In the genomic region with DNA sequence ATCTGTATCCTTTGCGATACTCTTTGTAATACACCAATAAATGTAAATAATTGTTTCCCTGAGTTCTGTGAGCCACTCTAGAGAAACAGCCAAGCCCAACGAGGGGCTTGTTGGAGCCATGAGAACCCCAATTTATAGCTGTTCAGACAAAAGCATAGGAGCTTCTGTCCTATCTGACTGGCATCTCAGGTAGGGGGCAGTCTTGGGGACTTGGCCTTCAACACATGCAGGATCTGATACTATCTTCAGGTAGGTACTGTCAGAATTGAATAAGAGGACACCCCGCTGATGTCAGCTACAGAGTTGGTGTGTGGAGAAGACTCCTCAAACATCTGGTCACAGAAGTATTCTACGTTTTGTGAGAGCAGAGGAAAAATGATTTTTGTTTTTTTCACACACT, we compare ENCODE assay signal across 17 cellular contexts. TPM values are rescaled to one million over a fixed set of nuclear protein-coding genes. Genes with fewer than 3 reads are reported as not detected.
A peak's percentile ranks its signal among the peaks of the same experiment; 100 is the strongest.
DNase-seq lines count a peak whose midpoint lies in the region; ATAC-seq, FAIRE-seq and TF ChIP-seq lines count a peak whose summit lies in the region.
"Had no signal": no experiment of that assay in that cellular context is flagged by ENCODE, and none has a peak within 500 bp of the region (broad histone marks: within the 10 kb centered on the region; RNA-seq: fewer than 3 reads in every experiment).

No MANE protein-coding gene starts in this region.

- POLR2A ChIA-PET in OCI-LY7 (lab: Charles Lee): interaction anchor here (0.6 to 1.5 kb wide), 6 partner anchors 9 to 227 kb away, joined by 3 to 5 read pairs (median 3); no protein-coding TSS in a partner anchor

- H3K27ac ChIP-seq in OCI-LY7 (ENCODE audit: low read depth, low read length, poor library complexity, severe bottlenecking) (no peak overlapping the region), mesendoderm (ENCODE audit: low read depth, low read length) (no peak overlapping the region)

- no peak overlapping the region for H3K27ac Mint-ChIP-seq in activated T-cell treated with anti-CD3 and anti-CD28 coated beads, Interleukin-2, amount 50 U/mL, for 72 hours
- H3K27ac Mint-ChIP-seq: B cell; CD4-positive, alpha-beta T cell had no signal

- H3K27me3 Mint-ChIP-seq in activated T-cell treated with anti-CD3 and anti-CD28 coated beads, Interleukin-2, amount 50 U/mL, for 72 hours (ENCODE audit: low read depth): no peaks in the 10 kb centered on the region
- H3K27me3 Mint-ChIP-seq: B cell; CD4-positive, alpha-beta T cell had no signal

- H2BK5ac ChIP-seq in mesendoderm (ENCODE audit: low read length): no peak overlapping the region

- ATAC-seq in activated T-cell treated with anti-CD3 and anti-CD28 coated beads, Interleukin-2, amount 50 U/mL, for 72 hours (replicated peaks in 1 of 2): peak; percentile 24 to 28
- no peak for ATAC-seq in GM18517 (IDR thresholded peaks at IDR 0.05; ENCODE audit: unreplicated experiment)

- no peak overlapping the region for H2AFZ ChIP-seq in OCI-LY7 (ENCODE audit: low read length)

- no peak overlapping the region for H3K18ac ChIP-seq in mesendoderm (ENCODE audit: low read length)

- H4K20me1 ChIP-seq in OCI-LY7 (ENCODE audit: insufficient read depth, low read length): no peaks in the 10 kb centered on the region

- no peaks in the 10 kb centered on the region for H3K4me1 Mint-ChIP-seq in activated T-cell treated with anti-CD3 and anti-CD28 coated beads, Interleukin-2, amount 50 U/mL, for 72 hours (ENCODE audit: low read depth)
- H3K4me1 Mint-ChIP-seq: B cell had no signal

- H3K36me3 ChIP-seq in OCI-LY7 (ENCODE audit: insufficient read depth, low read length): peaks cover 44% of the 10 kb centered on the region
- no peaks in the 10 kb centered on the region for H3K36me3 ChIP-seq in mesendoderm (ENCODE audit: control insufficient read depth, insufficient read depth, low read length)

- no peaks in the 10 kb centered on the region for H3K9me3 Mint-ChIP-seq in activated T-cell treated with anti-CD3 and anti-CD28 coated beads, Interleukin-2, amount 50 U/mL, for 72 hours
- H3K9me3 Mint-ChIP-seq: CD4-positive, alpha-beta T cell had no signal

- H3K27me3 ChIP-seq in mesendoderm (ENCODE audit: insufficient read depth, low read length, poor library complexity): no peaks in the 10 kb centered on the region

- no peak overlapping the region for H4K5ac ChIP-seq in mesendoderm (ENCODE audit: low read length)

- DNase-seq in activated T-cell treated with anti-CD3 and anti-CD28 coated beads, Interleukin-2, amount 50 U/mL, for 72 hours: no peak
- DNase-seq in activated T-cell treated with anti-CD3 and anti-CD28 coated beads, Interleukin-2, amount 50 U/mL, for 48 hours: no peak
- DNase-seq in HTR-8/SVneo (ENCODE audit: insufficient read length, low spot score) (no peak), OCI-LY7 (ENCODE audit: low spot score) (no peak), mesendoderm (peak; percentile 28), head of caudate nucleus (no peak), lower leg skin (ENCODE audit: low spot score in 2 of 2) (no peak)
- DNase-seq: C1 segment of cervical spinal cord; CD4-positive, alpha-beta T cell; DMS79; IMR-90 had no signal

- H3K23ac ChIP-seq in mesendoderm (ENCODE audit: low read length): no peak overlapping the region

- H3K4me2 ChIP-seq in OCI-LY7 (ENCODE audit: low read length) (no peak overlapping the region), mesendoderm (ENCODE audit: low read length) (no peak overlapping the region)

- H3K79me2 ChIP-seq in OCI-LY7 (ENCODE audit: insufficient read depth, low read depth, low read length) (no peaks in the 10 kb centered on the region), mesendoderm (ENCODE audit: control insufficient read depth, insufficient read depth, low read length) (no peaks in the 10 kb centered on the region)

- H3K4me1 ChIP-seq in OCI-LY7 (ENCODE audit: insufficient read depth, low read length, poor library complexity, severe bottlenecking) (no peaks in the 10 kb centered on the region), mesendoderm (ENCODE audit: control insufficient read depth, low read depth, low read length) (no peaks in the 10 kb centered on the region)

- H3K79me1 ChIP-seq in mesendoderm (ENCODE audit: low read length): no peaks in the 10 kb centered on the region

- no TSS peak for BruUV-seq in OCI-LY7 (replicated peaks; lab: Mats Ljungman, UMichigan)

- peaks cover 0 to 2% of the 10 kb centered on the region in 2 donors for H3K36me3 Mint-ChIP-seq in activated T-cell treated with anti-CD3 and anti-CD28 coated beads, Interleukin-2, amount 50 U/mL, for 72 hours (ENCODE audit: insufficient read depth in 2 of 2)

- H3K4me3 ChIP-seq in OCI-LY7 (ENCODE audit: low read depth, low read length, poor library complexity, severe bottlenecking) (no peak overlapping the region), mesendoderm (ENCODE audit: low read length) (no peak overlapping the region), lower leg skin (ENCODE audit: low read depth, poor library complexity, severe bottlenecking) (no peak overlapping the region)

- H3K4ac ChIP-seq in mesendoderm (ENCODE audit: low read depth, low read length): no peak overlapping the region

- no peaks in the 10 kb centered on the region for H3K9me3 ChIP-seq in OCI-LY7 (ENCODE audit: low read length)

- intact Hi-C loops in OCI-LY7 (cut with micrococcal nuclease; ENCODE audit: unreplicated experiment): no loop called here
- intact Hi-C loops in head of caudate nucleus (cut with DNase I): no loop called here
- intact Hi-C loops in lower leg skin (cut with DNase I; ENCODE audit: low total_unique reads): no loop called here

- no peaks in the 10 kb centered on the region for H3K9me2 ChIP-seq in OCI-LY7 (ENCODE audit: insufficient read depth, low read length)

- no peak overlapping the region for H2BK15ac ChIP-seq in mesendoderm (replicated peaks; ENCODE audit: low read depth)

- no peak overlapping the region for H3K4me3 Mint-ChIP-seq in activated T-cell treated with anti-CD3 and anti-CD28 coated beads, Interleukin-2, amount 50 U/mL, for 72 hours
- H3K4me3 Mint-ChIP-seq: B cell; CD4-positive, alpha-beta T cell had no signal

- no peak overlapping the region for H2AK5ac ChIP-seq in mesendoderm (ENCODE audit: low read length)

- H2BK120ac ChIP-seq in mesendoderm (ENCODE audit: low read depth, low read length): no peak overlapping the region

- CTCF ChIA-PET in OCI-LY7 (lab: Charles Lee; ENCODE audit: unreplicated experiment): no interaction called here

- H3K9ac ChIP-seq in mesendoderm (ENCODE audit: low read length): no peak overlapping the region

- TF ChIP-seq CTCF in OCI-LY7 (conservative IDR thresholded peaks at IDR 0.05; ENCODE audit: low read length) (peak; percentile 37), lower leg skin (IDR thresholded peaks at IDR 0.05) (no peak)

- no peak overlapping the region for H3K56ac ChIP-seq in mesendoderm (ENCODE audit: low read length)

- TF ChIP-seq POLR2A in lower leg skin (IDR thresholded peaks at IDR 0.05): no peak

- FAIRE-seq in HTR-8/SVneo (lab: Jason Lieb, UNC): peak; percentile 73
- FAIRE-seq: A204.1, GM12892, GM19239, H54 had no signal

- no CpG with 5 or more reads among the region's 4 CpGs for WGBS in mesendoderm (ENCODE audit: extremely low coverage, insufficient coverage, low lambda C conversion rate)
- 89 to 92% methylated on average over 4 of the region's 4 CpGs for WGBS in lower leg skin, 2 donors

- no peak overlapping the region for H4K8ac ChIP-seq in mesendoderm (ENCODE audit: low read depth, low read length)

RNA-seq across cellular contexts. Expression of a gene that starts 25.3 kb away (rescaled TPM):
- 1 to 10 TPM; 4.0 to 6.7 TPM for total RNA-seq in activated T-cell treated with anti-CD3 and anti-CD28 coated beads, Interleukin-2, amount 50 U/mL, for 72 hours
- total RNA-seq in OCI-LY7 (2014; rRNA removed; shearing (Covaris generic)): 13.8 and 21.6 TPM in 2 replicates
- total RNA-seq in OCI-LY7 (2022): 26.5 and 27.5 TPM in 2 replicates
- polyA plus RNA-seq in mesendoderm (2013, experiment 1 of 2): 5.3 TPM
- 5.2 TPM for polyA plus RNA-seq in mesendoderm (2013, experiment 2 of 2)
- 1 to 10 TPM; 7.1 to 8.2 (median 8.1) TPM for total RNA-seq in lower leg skin

RNA-seq across cellular contexts. Expression of a gene that starts 25.6 kb away (rescaled TPM):
- under 1 TPM; 0.12 to 0.46 TPM for total RNA-seq in activated T-cell treated with anti-CD3 and anti-CD28 coated beads, Interleukin-2, amount 50 U/mL, for 72 hours
- 1.1 TPM in 2 replicates for total RNA-seq in OCI-LY7 (2014; rRNA removed; shearing (Covaris generic))
- 3.2 and 3.9 TPM in 2 replicates for total RNA-seq in OCI-LY7 (2022)
- 0.83 TPM for polyA plus RNA-seq in mesendoderm (2013, experiment 1 of 2)
- 0.85 TPM for polyA plus RNA-seq in mesendoderm (2013, experiment 2 of 2)
- under 1 TPM; 0.08 to 0.96 (median 0.19) TPM for total RNA-seq in lower leg skin
